Comparison of ENCODE assay signal across 29 cellular contexts in genomic region chr13:48050550-48050949, GRCh38.
"Had no signal": no experiment of that assay in that cellular context is flagged by ENCODE, and none has a peak within 500 bp of the region (broad histone marks: within the 10 kb centered on the region; RNA-seq: fewer than 3 reads in every experiment).

No MANE protein-coding gene starts in this region.

- ATAC-seq: activated CD4-positive, alpha-beta T cell treated with anti-CD3 and anti-CD28 coated beads for 36 hours; activated CD4-positive, CD25-positive, alpha-beta regulatory T cell treated with anti-CD3 and anti-CD28 coated beads, Interleukin-2, amount 50 U/mL, for 24 hours; activated CD8-positive, alpha-beta T cell treated with anti-CD3 and anti-CD28 coated beads, Interleukin-2, amount 10 ng/mL, durations not matched to agents 7 days and 5 days; activated T-cell treated with anti-CD3 and anti-CD28 coated beads, Interleukin-2, amount 50 U/mL, for 4 hours; body of pancreas; Panc1; WTC11 had no signal

- H3K4me2 ChIP-seq: SK-N-SH had no signal

- H3K27me3 Mint-ChIP-seq: activated CD4-positive, alpha-beta T cell treated with anti-CD3 and anti-CD28 coated beads for 36 hours; activated CD4-positive, alpha-beta T cell treated with anti-CD3 and anti-CD28 coated beads, Interleukin-2, amount 10 ng/mL, durations not matched to agents 7 days and 5 days; activated naive CD8-positive, alpha-beta T cell treated with anti-CD3 and anti-CD28 coated beads, Interleukin-2, amount 10 ng/mL, durations not matched to agents 7 days and 5 days had no signal

- H3K9me3 ChIP-seq: adrenal gland, body of pancreas, breast epithelium, SJSA1, SK-N-SH had no signal

- H3K27ac Mint-ChIP-seq: activated CD4-positive, alpha-beta T cell treated with anti-CD3 and anti-CD28 coated beads for 36 hours; activated CD4-positive, alpha-beta T cell treated with anti-CD3 and anti-CD28 coated beads, Interleukin-2, amount 10 ng/mL, durations not matched to agents 7 days and 5 days; activated CD8-positive, alpha-beta T cell treated with anti-CD3 and anti-CD28 coated beads, Interleukin-2, amount 10 ng/mL, durations not matched to agents 7 days and 5 days; activated naive CD4-positive, alpha-beta T cell treated with anti-CD3 and anti-CD28 coated beads for 36 hours; activated naive CD8-positive, alpha-beta T cell treated with anti-CD3 and anti-CD28 coated beads, Interleukin-2, amount 10 ng/mL, durations not matched to agents 7 days and 5 days; activated T-helper 1 cell treated with anti-CD3 and anti-CD28 coated beads, Interleukin-12 subunit alpha, Interleukin-12 subunit beta, Interleukin-2, Interleukin-4 antibody, amounts not matched to agents 30 ng/mL and 10 ng/mL and 1 ng/mL, durations not matched to agents 14 hours and 24 hours and 36 hours; WTC11 had no signal

- FAIRE-seq: astrocyte had no signal

- H3K4me3 Mint-ChIP-seq: activated CD4-positive, alpha-beta T cell treated with anti-CD3 and anti-CD28 coated beads for 36 hours; activated CD4-positive, alpha-beta T cell treated with anti-CD3 and anti-CD28 coated beads, Interleukin-2, amount 10 ng/mL, durations not matched to agents 7 days and 5 days; activated CD8-positive, alpha-beta T cell treated with anti-CD3 and anti-CD28 coated beads, Interleukin-2, amount 10 ng/mL, durations not matched to agents 7 days and 5 days; activated naive CD4-positive, alpha-beta T cell treated with anti-CD3 and anti-CD28 coated beads for 36 hours; activated naive CD8-positive, alpha-beta T cell treated with anti-CD3 and anti-CD28 coated beads, Interleukin-2, amount 10 ng/mL, durations not matched to agents 7 days and 5 days; activated T-cell treated with anti-CD3 and anti-CD28 coated beads, Interleukin-2, amount 50 U/mL, for 4 hours; activated T-helper 1 cell treated with anti-CD3 and anti-CD28 coated beads, Interleukin-12 subunit alpha, Interleukin-12 subunit beta, Interleukin-2, Interleukin-4 antibody, amounts not matched to agents 30 ng/mL and 10 ng/mL and 1 ng/mL, durations not matched to agents 14 hours and 24 hours and 36 hours; WTC11 had no signal

- H3K9ac ChIP-seq: SK-N-SH had no signal

- H3K4me3 ChIP-seq: adrenal gland, body of pancreas, breast epithelium, SJSA1 had no signal

- H3K9me3 Mint-ChIP-seq: activated CD4-positive, alpha-beta T cell treated with anti-CD3 and anti-CD28 coated beads, Interleukin-2, amount 10 ng/mL, durations not matched to agents 7 days and 5 days; activated naive CD4-positive, alpha-beta T cell treated with anti-CD3 and anti-CD28 coated beads for 36 hours; activated naive CD8-positive, alpha-beta T cell treated with anti-CD3 and anti-CD28 coated beads, Interleukin-2, amount 10 ng/mL, durations not matched to agents 7 days and 5 days; activated T-cell treated with anti-CD3 and anti-CD28 coated beads, Interleukin-2, amount 50 U/mL, for 4 hours; activated T-helper 1 cell treated with anti-CD3 and anti-CD28 coated beads, Interleukin-12 subunit alpha, Interleukin-12 subunit beta, Interleukin-2, Interleukin-4 antibody, amounts not matched to agents 30 ng/mL and 10 ng/mL and 1 ng/mL, durations not matched to agents 14 hours and 24 hours and 36 hours had no signal

- H3K36me3 ChIP-seq: breast epithelium had no signal

- DNase-seq: activated CD4-positive, alpha-beta T cell treated with anti-CD3 and anti-CD28 coated beads for 36 hours; activated CD4-positive, alpha-beta T cell treated with anti-CD3 and anti-CD28 coated beads, Interleukin-2, amount 10 ng/mL, durations not matched to agents 7 days and 5 days; activated CD4-positive, alpha-beta T cell treated with anti-CD3 and anti-CD28 coated beads, Interleukin-2, amount 50 U/mL, for 48 hours; activated CD8-positive, alpha-beta memory T cell treated with anti-CD3 and anti-CD28 coated beads, Interleukin-2, amount 50 U/mL, for 4 hours; activated CD8-positive, alpha-beta T cell treated with anti-CD3 and anti-CD28 coated beads, Interleukin-2, amount 10 ng/mL, durations not matched to agents 7 days and 5 days; activated gamma-delta T cell treated with Interleukin-2 at 50 U/mL for 16 hours; activated naive CD4-positive, alpha-beta T cell treated with anti-CD3 and anti-CD28 coated beads for 36 hours; activated naive CD8-positive, alpha-beta T cell treated with anti-CD3 and anti-CD28 coated beads, Interleukin-2, amount 10 ng/mL, durations not matched to agents 7 days and 5 days; activated T-cell treated with anti-CD3 and anti-CD28 coated beads for 4 hours; activated T-cell treated with anti-CD3 and anti-CD28 coated beads, Interleukin-2, amount 50 U/mL, for 4 hours; adrenal gland; body of pancreas; NCI-H1105; NCI-H1417 treated with DMSO at 0.1 percent for 48 hours; NCI-H1694; NCI-H1930; NCI-H345; NCI-H524 treated with DMSO at 0.1 percent for 48 hours; RPMI8226; SHP77 treated with DMSO at 0.1 percent for 48 hours; SK-N-SH; T-helper 1 cell had no signal

- H3K4me1 ChIP-seq: adrenal gland, body of pancreas, breast epithelium, SJSA1 had no signal

- H3K4me1 Mint-ChIP-seq: activated CD4-positive, alpha-beta T cell treated with anti-CD3 and anti-CD28 coated beads for 36 hours; activated CD4-positive, alpha-beta T cell treated with anti-CD3 and anti-CD28 coated beads, Interleukin-2, amount 10 ng/mL, durations not matched to agents 7 days and 5 days; WTC11 had no signal

- H3K27ac ChIP-seq: adrenal gland, body of pancreas, breast epithelium, SJSA1 had no signal

- H3K27me3 ChIP-seq: adrenal gland, body of pancreas, breast epithelium, SJSA1 had no signal
